16 cellular contexts compared by ENCODE assay signal in genomic region chr1:54280652-54281051, GRCh38.
DNase-seq lines count a peak whose midpoint lies in the region; ATAC-seq and TF ChIP-seq lines count a peak whose summit lies in the region.
"Had no signal": no experiment of that assay in that cellular context is flagged by ENCODE, and none has a peak within 500 bp of the region (broad histone marks: within the 10 kb centered on the region; RNA-seq: fewer than 3 reads in every experiment).

No MANE protein-coding gene starts in this region.

- DNase-seq in activated CD4-positive, alpha-beta memory T cell treated with anti-CD3 and anti-CD28 coated beads, Interleukin-2, amount 10 ng/mL, durations not matched to agents 7 days and 5 days: no peak
- no peak for DNase-seq in activated CD4-positive, alpha-beta memory T cell treated with anti-CD3 and anti-CD28 coated beads for 36 hours
- DNase-seq in activated naive CD4-positive, alpha-beta T cell treated with anti-CD3 and anti-CD28 coated beads, Interleukin-2, amount 50 U/mL, for 72 hours (ENCODE audit: low spot score in 2 of 2): no peak
- DNase-seq in substantia nigra (lab: John Stamatoyannopoulos, UW) (no peak), mesenteric fat pad (ENCODE audit: low spot score) (no peak), gastrocnemius medialis (no peak)
- DNase-seq: ACHN; activated CD8-positive, alpha-beta memory T cell treated with anti-CD3 and anti-CD28 coated beads, Interleukin-2, amount 50 U/mL, for 48 hours; erythroblast; PC-3; upper lobe of right lung had no signal

- CTCF ChIA-PET in activated CD4-positive, alpha-beta memory T cell treated with anti-CD3 and anti-CD28 coated beads, Interleukin-2, amount 10 ng/mL, durations not matched to agents 7 days and 5 days (lab: Charles Lee): no interaction called here
- CTCF ChIA-PET in activated CD4-positive, alpha-beta memory T cell treated with anti-CD3 and anti-CD28 coated beads for 36 hours (lab: Charles Lee): interaction anchor here (1.3 kb wide), 1 partner anchor 209 kb away, joined by 3 read pairs; no protein-coding TSS in a partner anchor

- no peak overlapping the region for H3K4me3 ChIP-seq in gastrocnemius medialis
- H3K4me3 ChIP-seq: GM23338, right atrium auricular region, upper lobe of right lung had no signal

- peaks cover 72% of the 10 kb centered on the region for H3K4me1 Mint-ChIP-seq in activated CD4-positive, alpha-beta memory T cell treated with anti-CD3 and anti-CD28 coated beads, Interleukin-2, amount 10 ng/mL, durations not matched to agents 7 days and 5 days
- peaks cover 54% of the 10 kb centered on the region for H3K4me1 Mint-ChIP-seq in activated CD4-positive, alpha-beta memory T cell treated with anti-CD3 and anti-CD28 coated beads for 36 hours (ENCODE audit: low read depth)

- no peak for TF ChIP-seq CTCF in gastrocnemius medialis (IDR thresholded peaks at IDR 0.05 in 4 of 5, conservative IDR thresholded peaks at IDR 0.05 in 1 of 5)

- H3K36me3 ChIP-seq in gastrocnemius medialis: peaks cover 0 to 5% of the 10 kb centered on the region in 2 donors
- H3K36me3 ChIP-seq: upper lobe of right lung had no signal

- H3K9me3 Mint-ChIP-seq in activated CD4-positive, alpha-beta memory T cell treated with anti-CD3 and anti-CD28 coated beads, Interleukin-2, amount 10 ng/mL, durations not matched to agents 7 days and 5 days: no peaks in the 10 kb centered on the region
- no peaks in the 10 kb centered on the region for H3K9me3 Mint-ChIP-seq in activated CD4-positive, alpha-beta memory T cell treated with anti-CD3 and anti-CD28 coated beads for 36 hours
- no peaks in the 10 kb centered on the region for H3K9me3 Mint-ChIP-seq in activated naive CD4-positive, alpha-beta T cell treated with anti-CD3 and anti-CD28 coated beads, Interleukin-2, amount 50 U/mL, for 72 hours
- H3K9me3 Mint-ChIP-seq: GM23338, memory B cell had no signal

- POLR2A ChIA-PET in activated CD4-positive, alpha-beta memory T cell treated with anti-CD3 and anti-CD28 coated beads, Interleukin-2, amount 10 ng/mL, durations not matched to agents 7 days and 5 days (lab: Charles Lee): no interaction called here
- POLR2A ChIA-PET in activated CD4-positive, alpha-beta memory T cell treated with anti-CD3 and anti-CD28 coated beads for 36 hours (lab: Charles Lee): no interaction called here

- H3K36me3 Mint-ChIP-seq in activated CD4-positive, alpha-beta memory T cell treated with anti-CD3 and anti-CD28 coated beads, Interleukin-2, amount 10 ng/mL, durations not matched to agents 7 days and 5 days (ENCODE audit: low read depth): peaks cover 24% of the 10 kb centered on the region
- H3K36me3 Mint-ChIP-seq in activated CD4-positive, alpha-beta memory T cell treated with anti-CD3 and anti-CD28 coated beads for 36 hours: peaks cover 7% of the 10 kb centered on the region
- H3K36me3 Mint-ChIP-seq in activated naive CD4-positive, alpha-beta T cell treated with anti-CD3 and anti-CD28 coated beads, Interleukin-2, amount 50 U/mL, for 72 hours: peaks cover 8 to 22% of the 10 kb centered on the region in 2 donors

- no peaks in the 10 kb centered on the region for H3K9me3 ChIP-seq in gastrocnemius medialis
- H3K9me3 ChIP-seq: right atrium auricular region, upper lobe of right lung had no signal

- H3K27ac Mint-ChIP-seq in activated CD4-positive, alpha-beta memory T cell treated with anti-CD3 and anti-CD28 coated beads, Interleukin-2, amount 10 ng/mL, durations not matched to agents 7 days and 5 days: peak overlapping the region; percentile 58
- H3K27ac Mint-ChIP-seq in activated CD4-positive, alpha-beta memory T cell treated with anti-CD3 and anti-CD28 coated beads for 36 hours: no peak overlapping the region
- peak overlapping the region; percentile 80 to 97 for H3K27ac Mint-ChIP-seq in activated naive CD4-positive, alpha-beta T cell treated with anti-CD3 and anti-CD28 coated beads, Interleukin-2, amount 50 U/mL, for 72 hours
- H3K27ac Mint-ChIP-seq: GM23338, memory B cell had no signal

- H3K27ac ChIP-seq in layer of hippocampus (ENCODE audit: low read depth, low read length) (peak overlapping the region; percentile 9), substantia nigra (ENCODE audit: low read depth, low read length, poor library complexity, severe bottlenecking) (peak overlapping the region; percentile 32), gastrocnemius medialis (peak overlapping the region in 2 of 4 donors; percentile 3 to 92)

- intact Hi-C loops in activated CD4-positive, alpha-beta memory T cell treated with anti-CD3 and anti-CD28 coated beads for 36 hours (cut with micrococcal nuclease): loop anchor here (10.0 kb wide), 2 partner anchors 204 to 514 kb away; no protein-coding TSS in a partner anchor
- intact Hi-C loops in gastrocnemius medialis (cut with DNase I; ENCODE audit: low total_unique reads): no loop called here

- ATAC-seq in activated naive CD4-positive, alpha-beta T cell treated with anti-CD3 and anti-CD28 coated beads, Interleukin-2, amount 50 U/mL, for 72 hours: peak; percentile 28 to 34
- ATAC-seq in GM18873 (IDR thresholded peaks at IDR 0.05; ENCODE audit: low FRiP score, unreplicated experiment): no peak
- ATAC-seq in gastrocnemius medialis: no peak
- ATAC-seq: GM23338, PC-3, upper lobe of right lung had no signal

- H3K4me1 ChIP-seq in gastrocnemius medialis: peaks cover 53 to 81% of the 10 kb centered on the region in 2 donors

- H3K27me3 Mint-ChIP-seq in activated CD4-positive, alpha-beta memory T cell treated with anti-CD3 and anti-CD28 coated beads, Interleukin-2, amount 10 ng/mL, durations not matched to agents 7 days and 5 days: no peaks in the 10 kb centered on the region
- no peaks in the 10 kb centered on the region for H3K27me3 Mint-ChIP-seq in activated CD4-positive, alpha-beta memory T cell treated with anti-CD3 and anti-CD28 coated beads for 36 hours
- H3K27me3 Mint-ChIP-seq: memory B cell had no signal

- in situ Hi-C loops in gastrocnemius medialis (cut with MboI; ENCODE audit: low sequenced_read_pairs in 4 of 4): loop anchor here in 1 of 4 donors (10.0 kb wide), 1 partner anchor 124 kb away; the partner anchor contains the start of gene SSBP3

- H3K27me3 ChIP-seq in layer of hippocampus (ENCODE audit: control insufficient read depth, insufficient read depth, low read length) (no peaks in the 10 kb centered on the region), gastrocnemius medialis (no peaks in the 10 kb centered on the region)
- H3K27me3 ChIP-seq: right atrium auricular region, upper lobe of right lung had no signal

- no peak for TF ChIP-seq POLR2A in gastrocnemius medialis (IDR thresholded peaks at IDR 0.05)

- H3K4me3 Mint-ChIP-seq in activated CD4-positive, alpha-beta memory T cell treated with anti-CD3 and anti-CD28 coated beads, Interleukin-2, amount 10 ng/mL, durations not matched to agents 7 days and 5 days: no peak overlapping the region
- H3K4me3 Mint-ChIP-seq in activated CD4-positive, alpha-beta memory T cell treated with anti-CD3 and anti-CD28 coated beads for 36 hours: no peak overlapping the region
- H3K4me3 Mint-ChIP-seq: GM23338, memory B cell had no signal

Comparison
In these comparisons a context has a peak if more than half of its experiments do, and no peak if none do; other contexts are left out.
1. ATAC-seq: peak in activated naive CD4-positive, alpha-beta T cell treated with anti-CD3 and anti-CD28 coated beads, Interleukin-2, amount 50 U/mL, for 72 hours (2 of 2); none in GM18873 (single experiment) and gastrocnemius medialis (0 of 2).